15 cellular contexts compared by ENCODE assay signal in genomic region chr9:137748741-137749140, GRCh38.
A peak's percentile ranks its signal among the peaks of the same experiment; 100 is the strongest.
DNase-seq lines count a peak whose midpoint lies in the region; ATAC-seq and TF ChIP-seq lines count a peak whose summit lies in the region.
"Had no signal": no experiment of that assay in that cellular context is flagged by ENCODE, and none has a peak within 500 bp of the region (broad histone marks: within the 10 kb centered on the region; RNA-seq: fewer than 3 reads in every experiment).

No MANE protein-coding gene starts in this region.

- H3K36me3 Mint-ChIP-seq in nephron (ENCODE audit: low read depth): peaks cover 70% of the 10 kb centered on the region
- H3K36me3 Mint-ChIP-seq in stimulated activated effector memory CD8-positive, alpha-beta T cell treated with anti-CD3 and anti-CD28 coated beads, Interleukin-12 subunit alpha, Interleukin-12 subunit beta, amount 100 ng/mL, for 72 hours: peaks cover 87% of the 10 kb centered on the region

- no peaks in the 10 kb centered on the region for H3K9me2 ChIP-seq in MM.1S (replicated peaks; ENCODE audit: insufficient read depth, low read length)

- intact Hi-C loops in vagina (cut with DNase I): no loop called here

- H4K20me1 ChIP-seq in MM.1S (ENCODE audit: insufficient read depth, low read length): no peaks in the 10 kb centered on the region

- H3K27ac ChIP-seq in RWPE1: peak overlapping the region; percentile 9; the same call in 1 of the 2 replicates
- H3K27ac ChIP-seq in vagina: no peak overlapping the region
- H3K27ac ChIP-seq in MM.1S (ENCODE audit: low read length): no peak overlapping the region
- H3K27ac ChIP-seq: 22Rv1, GM23248, HL-60 had no signal

- peaks cover 56% of the 10 kb centered on the region for H3K4me1 Mint-ChIP-seq in nephron
- H3K4me1 Mint-ChIP-seq in stimulated activated effector memory CD8-positive, alpha-beta T cell treated with anti-CD3 and anti-CD28 coated beads, Interleukin-12 subunit alpha, Interleukin-12 subunit beta, amount 100 ng/mL, for 72 hours: peaks cover 25% of the 10 kb centered on the region

- peak overlapping the region; percentile 80 to 90 (median 85) for H3K27ac Mint-ChIP-seq in nephron
- peak overlapping the region; percentile 66 for H3K27ac Mint-ChIP-seq in stimulated activated effector memory CD8-positive, alpha-beta T cell treated with anti-CD3 and anti-CD28 coated beads, Interleukin-12 subunit alpha, Interleukin-12 subunit beta, amount 100 ng/mL, for 72 hours

- no peaks in the 10 kb centered on the region for H3F3A ChIP-seq in MM.1S (ENCODE audit: insufficient read depth, low read length)

- no peaks in the 10 kb centered on the region for H3K79me2 ChIP-seq in MM.1S (ENCODE audit: low read length)

- H3K4me1 ChIP-seq in vagina: no peaks in the 10 kb centered on the region
- no peaks in the 10 kb centered on the region for H3K4me1 ChIP-seq in MM.1S (ENCODE audit: low read length)
- H3K4me1 ChIP-seq: Caco-2 had no signal

- no peaks in the 10 kb centered on the region for H3K27me3 Mint-ChIP-seq in nephron (ENCODE audit: low read depth)
- H3K27me3 Mint-ChIP-seq: CD8-positive, alpha-beta memory T cell had no signal

- H3K4me3 Mint-ChIP-seq in nephron: peak overlapping the region in 1 of 3 experiments; percentile 20
- no peak overlapping the region for H3K4me3 Mint-ChIP-seq in stimulated activated effector memory CD8-positive, alpha-beta T cell treated with anti-CD3 and anti-CD28 coated beads, Interleukin-12 subunit alpha, Interleukin-12 subunit beta, amount 100 ng/mL, for 72 hours
- H3K4me3 Mint-ChIP-seq: CD14-positive monocyte; CD8-positive, alpha-beta memory T cell had no signal

- TF ChIP-seq CTCF in RWPE1 (conservative IDR thresholded peaks at IDR 0.05; ENCODE audit: low read depth) (no peak), nephron (IDR thresholded peaks at IDR 0.05; ENCODE audit: unreplicated experiment in 3 of 3) (no peak), vagina (IDR thresholded peaks at IDR 0.05) (no peak), MM.1S (IDR thresholded peaks at IDR 0.05; ENCODE audit: low read length) (no peak)

- H3K4me3 ChIP-seq in vagina (no peak overlapping the region), MM.1S (ENCODE audit: low read length) (no peak overlapping the region)
- H3K4me3 ChIP-seq: GM23248 had no signal

- H3K36me3 ChIP-seq in vagina (peaks cover 0 to 47% of the 10 kb centered on the region in 2 donors), MM.1S (replicated peaks; ENCODE audit: insufficient read depth, low read length) (no peaks in the 10 kb centered on the region; the same call in 1 of the 2 replicates)

- CTCF ChIA-PET in RWPE1 (lab: Yijun Ruan, JAX): interaction anchor here (0.7 kb wide), 1 partner anchor 75 kb away, joined by 3 read pairs; no protein-coding TSS in a partner anchor

- H3K27me3 ChIP-seq in vagina (no peaks in the 10 kb centered on the region), MM.1S (replicated peaks; ENCODE audit: insufficient read depth, low read length) (no peaks in the 10 kb centered on the region)

- H3K9ac ChIP-seq in MM.1S (ENCODE audit: low read length): no peak overlapping the region
- H3K9ac ChIP-seq: GM23248 had no signal

- ATAC-seq in stimulated activated effector memory CD8-positive, alpha-beta T cell treated with anti-CD3 and anti-CD28 coated beads, Interleukin-12 subunit alpha, Interleukin-12 subunit beta, amount 100 ng/mL, for 72 hours: no peak
- ATAC-seq: HCT116 had no signal

- no peak for TF ChIP-seq POLR2A in vagina (IDR thresholded peaks at IDR 0.05)

- H3K9me3 Mint-ChIP-seq in nephron: peaks cover 2% of the 10 kb centered on the region
- no peaks in the 10 kb centered on the region for H3K9me3 Mint-ChIP-seq in stimulated activated effector memory CD8-positive, alpha-beta T cell treated with anti-CD3 and anti-CD28 coated beads, Interleukin-12 subunit alpha, Interleukin-12 subunit beta, amount 100 ng/mL, for 72 hours
- H3K9me3 Mint-ChIP-seq: CD8-positive, alpha-beta memory T cell had no signal

- H3K4me2 ChIP-seq in MM.1S (ENCODE audit: low read depth, low read length): no peak overlapping the region

- POLR2A ChIA-PET in RWPE1 (lab: Yijun Ruan, JAX; ENCODE audit: low non-redundant PET): no interaction called here

- no peaks in the 10 kb centered on the region for H3K9me3 ChIP-seq in vagina
- no peaks in the 10 kb centered on the region for H3K9me3 ChIP-seq in MM.1S (replicated peaks; ENCODE audit: insufficient read depth, low read length)
- H3K9me3 ChIP-seq: Caco-2 had no signal

- H2AFZ ChIP-seq in MM.1S (ENCODE audit: low read length): no peak overlapping the region
- H2AFZ ChIP-seq: GM23248 had no signal

- DNase-seq in DMS 273 (lab: John Stamatoyannopoulos, UW; ENCODE audit: unreplicated experiment): peak; percentile 23
- no peak for DNase-seq in DMS 273 treated with DMSO at 0.1 percent for 48 hours (lab: John Stamatoyannopoulos, UW)
- DNase-seq in RWPE1 (ENCODE audit: low spot score): no peak
- DNase-seq in stimulated activated effector memory CD8-positive, alpha-beta T cell treated with anti-CD3 and anti-CD28 coated beads, Interleukin-12 subunit alpha, Interleukin-12 subunit beta, amount 100 ng/mL, for 72 hours (ENCODE audit: low spot score in 2 of 2): no peak
- DNase-seq in NCI-H748 (lab: John Stamatoyannopoulos, UW; ENCODE audit: unreplicated experiment): no peak
- DNase-seq in vagina (ENCODE audit: extremely low spot score in 2 of 2): no peak
- no peak for DNase-seq in MM.1S
- DNase-seq: CD8-positive, alpha-beta memory T cell; GM23248 had no signal
